ENCODE assay signal across 9 cellular contexts in genomic region chr1:38045431-38046332, GRCh38. TPM values are rescaled to one million over a fixed set of nuclear protein-coding genes. Genes with fewer than 3 reads are reported as not detected.
DNase-seq lines count a peak whose midpoint lies in the region; ATAC-seq and TF ChIP-seq lines count a peak whose summit lies in the region.
"Had no signal": no experiment of that assay in that cellular context is flagged by ENCODE, and none has a peak within 500 bp of the region (broad histone marks: within the 10 kb centered on the region; RNA-seq: fewer than 3 reads in every experiment).

No MANE protein-coding gene starts in this region.

- H3K9me3 ChIP-seq in sigmoid colon: no peaks in the 10 kb centered on the region

- peaks cover 36 to 64% (median 53%) of the 10 kb centered on the region in 3 donors for H3K27me3 ChIP-seq in sigmoid colon

- ATAC-seq in effector memory CD8-positive, alpha-beta T cell (replicated peaks): no peak
- ATAC-seq in HG02870 (IDR thresholded peaks at IDR 0.05; ENCODE audit: unreplicated experiment) (no peak), GM19395 (IDR thresholded peaks at IDR 0.05; ENCODE audit: unreplicated experiment) (no peak)

- 3 to 7% methylated on average over 114 of the region's 114 CpGs for WGBS in sigmoid colon, 2 donors

- intact Hi-C loops in sigmoid colon (cut with DNase I): loop anchor here (10.0 kb wide), 2 partner anchors 89 to 241 kb away; partner anchors contain the start of genes C1orf122 and YRDC

- peaks cover 35 to 44% of the 10 kb centered on the region in 2 donors for H3K27me3 Mint-ChIP-seq in effector memory CD8-positive, alpha-beta T cell

- TF ChIP-seq EP300 in sigmoid colon (IDR thresholded peaks at IDR 0.05): no peak

- TF ChIP-seq POLR2A in sigmoid colon (IDR thresholded peaks at IDR 0.05): no peak

- no peaks in the 10 kb centered on the region for H3K9me3 Mint-ChIP-seq in effector memory CD8-positive, alpha-beta T cell
- H3K9me3 Mint-ChIP-seq: memory B cell had no signal

- H3K27ac Mint-ChIP-seq in effector memory CD8-positive, alpha-beta T cell: no peak overlapping the region

- DNase-seq in activated T-cell treated with anti-CD3 and anti-CD28 coated beads, Interleukin-2, amount 50 U/mL, for 1 hour: peak; percentile 34
- DNase-seq in activated T-cell treated with anti-CD3 and anti-CD28 coated beads for 4 hours (no peak), NCI-H2227 treated with DMSO at 0.1 percent for 48 hours (lab: John Stamatoyannopoulos, UW) (peak; percentile 21), sigmoid colon (no peak)
- no peak for DNase-seq in effector memory CD8-positive, alpha-beta T cell
- no peak for DNase-seq in activated CD8-positive, alpha-beta memory T cell treated with anti-CD3 and anti-CD28 coated beads, Interleukin-2, amount 50 U/mL, for 4 hours

- peak overlapping the region in 3 of 4 donors; percentile 48 to 61 (median 57) for H3K4me3 ChIP-seq in sigmoid colon

- H3K4me1 ChIP-seq in sigmoid colon: peaks cover 0 to 35% (median 32%) of the 10 kb centered on the region in 4 donors

- H3K4me1 Mint-ChIP-seq in effector memory CD8-positive, alpha-beta T cell (ENCODE audit: low read depth in 2 of 2): peaks cover 8 to 10% of the 10 kb centered on the region in 2 donors

- no peaks in the 10 kb centered on the region for H3K36me3 ChIP-seq in sigmoid colon

- H3K4me3 Mint-ChIP-seq in effector memory CD8-positive, alpha-beta T cell: peak overlapping the region; percentile 33 to 37

- TF ChIP-seq CTCF in sigmoid colon (IDR thresholded peaks at IDR 0.05): no peak

- peaks cover 3% of the 10 kb centered on the region for H3K36me3 Mint-ChIP-seq in effector memory CD8-positive, alpha-beta T cell (ENCODE audit: insufficient read depth)
- H3K36me3 Mint-ChIP-seq: memory B cell had no signal

- H3K27ac ChIP-seq in sigmoid colon: no peak overlapping the region

RNA-seq across cellular contexts. Expression of gene POU3F1, which starts 0.9 kb away (rescaled TPM):
- total RNA-seq in sigmoid colon: not detected
- polyA plus RNA-seq in sigmoid colon: under 1 TPM in 1 of 3 donors, not detected in 2; 0.09 TPM

RNA-seq across cellular contexts. Expression of gene UTP11, which starts 33.1 kb away (rescaled TPM):
- 10 to 100 TPM; 54.8 to 76.5 (median 66.9) TPM for total RNA-seq in sigmoid colon
- 10 to 100 TPM; 14.4 to 28.5 (median 15.0) TPM for polyA plus RNA-seq in sigmoid colon

RNA-seq across cellular contexts. Expression of gene FHL3, which starts 40.4 kb away (rescaled TPM):
- 10 to 100 TPM; 38.9 to 76.4 (median 46.6) TPM for total RNA-seq in sigmoid colon
- 10 to 100 TPM in 1 of 3 donors, 1 to 10 TPM in 2; 2.5 to 13.4 (median 9.0) TPM for polyA plus RNA-seq in sigmoid colon

RNA-seq across cellular contexts. Expression of gene SF3A3, which starts 55.9 kb away (rescaled TPM):
- total RNA-seq in sigmoid colon: 10 to 100 TPM; 41.4 to 50.1 (median 44.7) TPM
- 10 to 100 TPM; 15.0 to 30.4 (median 20.6) TPM for polyA plus RNA-seq in sigmoid colon

Comparison
In these comparisons a context has a peak if more than half of its experiments do, and no peak if none do; other contexts are left out.
1. DNase-seq: peak in activated T-cell treated with anti-CD3 and anti-CD28 coated beads, Interleukin-2, amount 50 U/mL, for 1 hour (single experiment) and NCI-H2227 treated with DMSO at 0.1 percent for 48 hours (single experiment); none in activated T-cell treated with anti-CD3 and anti-CD28 coated beads for 4 hours (single experiment), effector memory CD8-positive, alpha-beta T cell (0 of 3), sigmoid colon (single experiment) and activated CD8-positive, alpha-beta memory T cell treated with anti-CD3 and anti-CD28 coated beads, Interleukin-2, amount 50 U/mL, for 4 hours (single experiment).